ENCODE assay signal across 25 cellular contexts in the genomic region with DNA sequence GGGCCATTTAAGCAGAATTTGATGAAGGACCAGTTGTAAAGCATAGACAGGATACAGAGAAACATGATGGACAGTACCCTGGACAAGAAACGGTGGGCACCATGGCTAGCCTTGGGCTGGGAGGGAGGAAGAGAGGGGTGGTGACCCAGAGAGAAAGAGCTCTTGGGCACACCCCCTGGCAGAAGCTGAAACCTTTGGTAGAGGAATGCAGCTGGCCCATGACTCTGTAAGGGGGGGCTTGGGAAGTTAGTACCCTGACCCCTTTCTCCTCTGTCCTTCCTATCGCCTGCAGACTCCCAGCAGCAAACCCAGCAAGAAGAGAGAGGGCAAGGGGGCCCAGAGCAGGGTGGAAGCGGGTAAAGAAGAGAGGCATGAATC.
"Had no signal": no experiment of that assay in that cellular context is flagged by ENCODE, and none has a peak within 500 bp of the region (broad histone marks: within the 10 kb centered on the region; RNA-seq: fewer than 3 reads in every experiment).

No MANE protein-coding gene starts in this region.

- H3K4me3 ChIP-seq: adrenal gland, body of pancreas, cardiac muscle cell, coronary artery, dorsolateral prefrontal cortex, sigmoid colon, thoracic aorta, uterus had no signal

- H3K9me3 ChIP-seq: adrenal gland, body of pancreas, sigmoid colon, thoracic aorta, uterus had no signal

- ATAC-seq: left ventricle myocardium superior; stimulated activated effector memory CD8-positive, alpha-beta T cell treated with anti-CD3 and anti-CD28 coated beads, Interleukin-12 subunit alpha, Interleukin-12 subunit beta, amount 100 ng/mL, for 72 hours had no signal

- H3K4me1 ChIP-seq: adrenal gland, body of pancreas, uterus had no signal

- H3K36me3 ChIP-seq: adrenal gland, cardiac muscle cell, sigmoid colon, thoracic aorta, uterus, WERI-Rb-1 had no signal

- DNase-seq: activated CD4-positive, alpha-beta memory T cell treated with anti-CD3 and anti-CD28 coated beads for 36 hours; activated CD4-positive, alpha-beta T cell treated with anti-CD3 and anti-CD28 coated beads, Interleukin-2, amount 10 ng/mL, durations not matched to agents 24 days and 14 days; activated CD4-positive, CD25-positive, alpha-beta regulatory T cell treated with anti-CD3 and anti-CD28 coated beads, Interleukin-2, amount 50 U/mL, for 72 hours; activated CD8-positive, alpha-beta memory T cell treated with anti-CD3 and anti-CD28 coated beads, Interleukin-2, amount 50 U/mL, for 4 hours; activated effector memory CD4-positive, alpha-beta T cell treated with anti-CD3 and anti-CD28 coated beads, Interleukin-2, amount 50 U/mL, for 16 hours; activated naive CD4-positive, alpha-beta T cell treated with anti-CD3 and anti-CD28 coated beads for 36 hours; activated naive CD8-positive, alpha-beta T cell treated with anti-CD3 and anti-CD28 coated beads for 36 hours; activated T-cell treated with anti-CD3 and anti-CD28 coated beads, Interleukin-2, amount 50 U/mL, for 1 hour; adrenal gland; aorta; dorsolateral prefrontal cortex; effector memory CD4-positive, alpha-beta T cell; left ventricle myocardium superior; naive B cell; sigmoid colon; stimulated activated CD4-positive, alpha-beta T cell treated with anti-CD3 and anti-CD28 coated beads, Interleukin-4, amount 100 ng/mL, for 24 hours; T-helper 9 cell; trophoblast cell; uterus; WERI-Rb-1 had no signal

- H3K27me3 ChIP-seq: adrenal gland, body of pancreas, cardiac muscle cell, dorsolateral prefrontal cortex, sigmoid colon, uterus had no signal

- H3K27ac ChIP-seq: adrenal gland, body of pancreas, cardiac muscle cell, coronary artery, sigmoid colon, thoracic aorta, uterus, WERI-Rb-1 had no signal
